10 cellular contexts compared by ENCODE assay signal in genomic region chr1:211589782-211590721, GRCh38. TPM values are rescaled to one million over a fixed set of nuclear protein-coding genes. Genes with fewer than 3 reads are reported as not detected.
DNase-seq lines count a peak whose midpoint lies in the region; ATAC-seq and TF ChIP-seq lines count a peak whose summit lies in the region.
"Had no signal": no experiment of that assay in that cellular context is flagged by ENCODE, and none has a peak within 500 bp of the region (broad histone marks: within the 10 kb centered on the region; RNA-seq: fewer than 3 reads in every experiment).

No MANE protein-coding gene starts in this region.

- H3K27ac ChIP-seq in BLaER1 treated with 17β-estradiol and CSF1 and Interleukin-3, amounts not matched to agents 10 nM and 100 nM = peak overlapping the region; percentile 77 to 99 (median 94)
- no peak overlapping the region for H3K27ac ChIP-seq in Peyer's patch

- peaks cover 20 to 96% (median 78%) of the 10 kb centered on the region in 10 experiments for H3K4me1 ChIP-seq in BLaER1 treated with 17β-estradiol and CSF1 and Interleukin-3, amounts not matched to agents 10 nM and 100 nM
- no peaks in the 10 kb centered on the region for H3K4me1 ChIP-seq in Peyer's patch

- peaks cover 7% of the 10 kb centered on the region for H3K27me3 Mint-ChIP-seq in activated CD8-positive, alpha-beta T cell treated with anti-CD3 and anti-CD28 coated beads for 36 hours

- H3K9ac ChIP-seq in BLaER1 treated with 17β-estradiol and CSF1 and Interleukin-3, amounts not matched to agents 10 nM and 100 nM = peak overlapping the region; percentile 41 to 82 (median 76); a peak in 21 of 22 replicates

- DNase-seq in Peyer's patch = peak in 2 of 3 donors; percentile 26 to 76
- DNase-seq in fibroblast of villous mesenchyme (ENCODE audit: low read depth) = peak; percentile 93
- peak; percentile 44 for DNase-seq in non-pigmented ciliary epithelial cell (ENCODE audit: low read depth)
- DNase-seq in activated gamma-delta T cell (lab: John Stamatoyannopoulos, UW) = no peak
- DNase-seq in activated CD8-positive, alpha-beta T cell treated with anti-CD3 and anti-CD28 coated beads for 36 hours = no peak
- DNase-seq: activated naive CD8-positive, alpha-beta T cell treated with anti-CD3 and anti-CD28 coated beads for 36 hours; NCI-H2029 treated with DMSO at 0.1 percent for 48 hours had no signal

- intact Hi-C loops in activated CD8-positive, alpha-beta T cell treated with anti-CD3 and anti-CD28 coated beads for 36 hours (cut with micrococcal nuclease) = no loop called here

- no peak for TF ChIP-seq POLR2A in Peyer's patch (IDR thresholded peaks at IDR 0.05)

- no peak overlapping the region for H3K27ac Mint-ChIP-seq in activated CD8-positive, alpha-beta T cell treated with anti-CD3 and anti-CD28 coated beads for 36 hours
- H3K27ac Mint-ChIP-seq: activated naive CD8-positive, alpha-beta T cell treated with anti-CD3 and anti-CD28 coated beads for 36 hours had no signal

- TF ChIP-seq CTCF in Peyer's patch (IDR thresholded peaks at IDR 0.05) (no peak), fibroblast of villous mesenchyme (IDR thresholded peaks at IDR 0.05; ENCODE audit: insufficient read depth, low read depth, low read length) (no peak)
- TF ChIP-seq CTCF in activated CD8-positive, alpha-beta T cell treated with anti-CD3 and anti-CD28 coated beads for 36 hours (IDR thresholded peaks at IDR 0.05) = no peak

- H4K20me1 ChIP-seq in BLaER1 treated with 17β-estradiol and CSF1 and Interleukin-3, amounts not matched to agents 10 nM and 100 nM = no peaks in the 10 kb centered on the region

- peak overlapping the region in 7 of 10 experiments; percentile 3 to 40 (median 36); a peak in 8 of 20 replicates for H3K4me3 ChIP-seq in BLaER1 treated with 17β-estradiol and CSF1 and Interleukin-3, amounts not matched to agents 10 nM and 100 nM
- H3K4me3 ChIP-seq in Peyer's patch = no peak overlapping the region
- no peak overlapping the region for H3K4me3 ChIP-seq in fibroblast of villous mesenchyme (ENCODE audit: low read depth, low read length)

- CTCF ChIA-PET in activated CD8-positive, alpha-beta T cell treated with anti-CD3 and anti-CD28 coated beads for 36 hours (lab: Charles Lee) = interaction anchor here (1.0 kb wide), 1 partner anchor 65 kb away, joined by 3 read pairs; no protein-coding TSS in a partner anchor

- H3K36me3 ChIP-seq in BLaER1 treated with 17β-estradiol and CSF1 and Interleukin-3, amounts not matched to agents 10 nM and 100 nM = no peaks in the 10 kb centered on the region
- H3K36me3 ChIP-seq in Peyer's patch = no peaks in the 10 kb centered on the region

- H3K9me3 Mint-ChIP-seq in activated CD8-positive, alpha-beta T cell treated with anti-CD3 and anti-CD28 coated beads for 36 hours = no peaks in the 10 kb centered on the region
- H3K9me3 Mint-ChIP-seq: activated naive CD8-positive, alpha-beta T cell treated with anti-CD3 and anti-CD28 coated beads for 36 hours had no signal

- no peak overlapping the region for H3K4me3 Mint-ChIP-seq in activated CD8-positive, alpha-beta T cell treated with anti-CD3 and anti-CD28 coated beads for 36 hours
- H3K4me3 Mint-ChIP-seq: activated naive CD8-positive, alpha-beta T cell treated with anti-CD3 and anti-CD28 coated beads for 36 hours had no signal

- H3K9me3 ChIP-seq in BLaER1 treated with 17β-estradiol and CSF1 and Interleukin-3, amounts not matched to agents 10 nM and 100 nM (replicated peaks in 1 of 11) = no peaks in the 10 kb centered on the region
- H3K9me3 ChIP-seq in Peyer's patch = no peaks in the 10 kb centered on the region

- H3K4me1 Mint-ChIP-seq in activated CD8-positive, alpha-beta T cell treated with anti-CD3 and anti-CD28 coated beads for 36 hours (ENCODE audit: low read depth) = no peaks in the 10 kb centered on the region

- no peaks in the 10 kb centered on the region for H3K36me3 Mint-ChIP-seq in activated CD8-positive, alpha-beta T cell treated with anti-CD3 and anti-CD28 coated beads for 36 hours (ENCODE audit: low read depth)
- H3K36me3 Mint-ChIP-seq: activated naive CD8-positive, alpha-beta T cell treated with anti-CD3 and anti-CD28 coated beads for 36 hours had no signal

- no peak for ATAC-seq in GM19455 (IDR thresholded peaks at IDR 0.05; ENCODE audit: unreplicated experiment)
- ATAC-seq in HG02852 (IDR thresholded peaks at IDR 0.05; ENCODE audit: unreplicated experiment) = no peak
- ATAC-seq in activated CD8-positive, alpha-beta T cell treated with anti-CD3 and anti-CD28 coated beads for 36 hours = no peak

- POLR2A ChIA-PET in activated CD8-positive, alpha-beta T cell treated with anti-CD3 and anti-CD28 coated beads for 36 hours (lab: Charles Lee) = interaction anchor here (1.0 kb wide), 1 partner anchor 10 kb away, joined by 4 read pairs; no protein-coding TSS in a partner anchor

- no peaks in the 10 kb centered on the region for H3K27me3 ChIP-seq in BLaER1 treated with 17β-estradiol and CSF1 and Interleukin-3, amounts not matched to agents 10 nM and 100 nM
- no peaks in the 10 kb centered on the region for H3K27me3 ChIP-seq in Peyer's patch

- H3K4me2 ChIP-seq in BLaER1 treated with 17β-estradiol and CSF1 and Interleukin-3, amounts not matched to agents 10 nM and 100 nM = peak overlapping the region; percentile 55 to 85 (median 82)

RNA-seq across cellular contexts. Expression of gene SLC30A1, which starts 11.1 kb away (rescaled TPM):
- 10 to 100 TPM in 3 of 4 donors, 1 to 10 TPM in 1; 5.8 to 44.7 (median 34.9) TPM for total RNA-seq in Peyer's patch
- total RNA-seq in fibroblast of villous mesenchyme = 23.5 and 41.9 TPM in 2 replicates
- 1 to 10 TPM; 6.2 to 7.2 TPM for total RNA-seq in activated CD8-positive, alpha-beta T cell treated with anti-CD3 and anti-CD28 coated beads for 36 hours

Comparison
In these comparisons a context has a peak if more than half of its experiments do, and no peak if none do; other contexts are left out.
1. H3K27ac ChIP-seq: peak in BLaER1 treated with 17β-estradiol and CSF1 and Interleukin-3, amounts not matched to agents 10 nM and 100 nM (11 of 11); none in Peyer's patch (0 of 4).
2. H3K4me3 ChIP-seq: peak in BLaER1 treated with 17β-estradiol and CSF1 and Interleukin-3, amounts not matched to agents 10 nM and 100 nM (7 of 10); none in Peyer's patch (0 of 4) and fibroblast of villous mesenchyme (single experiment).
3. DNase-seq: peak in Peyer's patch (2 of 3), fibroblast of villous mesenchyme (single experiment) and non-pigmented ciliary epithelial cell (single experiment); none in activated gamma-delta T cell (single experiment) and activated CD8-positive, alpha-beta T cell treated with anti-CD3 and anti-CD28 coated beads for 36 hours (single experiment).